In the genomic region with DNA sequence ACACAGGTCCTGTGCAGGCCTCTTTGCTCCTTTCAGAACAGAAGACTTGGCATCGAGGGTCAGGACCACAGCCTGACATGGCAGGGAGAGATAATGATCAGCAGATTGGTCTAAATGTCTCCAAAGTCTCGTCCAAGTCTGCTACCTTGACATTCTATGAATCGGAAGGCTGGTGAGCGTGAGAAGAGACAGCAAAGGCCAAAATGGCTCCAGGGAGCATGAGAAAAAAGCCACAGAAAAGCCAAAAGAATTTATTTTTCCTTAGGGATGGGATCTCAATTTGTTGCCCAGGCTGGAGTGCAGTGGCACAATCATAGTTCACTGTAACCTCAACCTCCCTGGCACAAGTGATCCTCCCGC, we compare ENCODE assay signal across 1 cellular context.
TF ChIP-seq lines count a peak whose summit lies in the region.

No MANE protein-coding gene starts in this region.

TF ChIP-seq in GM23338, 12 proteins besides CTCF, POLR2A, EP300 and RAD21 (continued from another document):
- no peak for TF ChIP-seq ZNF462 (CRISPR knock-in tag; IDR thresholded peaks at IDR 0.05)
TF ChIP-seq in GM23338: peak in this region for 0.
